Comparison of ENCODE assay signal across 8 cellular contexts in the genomic region with DNA sequence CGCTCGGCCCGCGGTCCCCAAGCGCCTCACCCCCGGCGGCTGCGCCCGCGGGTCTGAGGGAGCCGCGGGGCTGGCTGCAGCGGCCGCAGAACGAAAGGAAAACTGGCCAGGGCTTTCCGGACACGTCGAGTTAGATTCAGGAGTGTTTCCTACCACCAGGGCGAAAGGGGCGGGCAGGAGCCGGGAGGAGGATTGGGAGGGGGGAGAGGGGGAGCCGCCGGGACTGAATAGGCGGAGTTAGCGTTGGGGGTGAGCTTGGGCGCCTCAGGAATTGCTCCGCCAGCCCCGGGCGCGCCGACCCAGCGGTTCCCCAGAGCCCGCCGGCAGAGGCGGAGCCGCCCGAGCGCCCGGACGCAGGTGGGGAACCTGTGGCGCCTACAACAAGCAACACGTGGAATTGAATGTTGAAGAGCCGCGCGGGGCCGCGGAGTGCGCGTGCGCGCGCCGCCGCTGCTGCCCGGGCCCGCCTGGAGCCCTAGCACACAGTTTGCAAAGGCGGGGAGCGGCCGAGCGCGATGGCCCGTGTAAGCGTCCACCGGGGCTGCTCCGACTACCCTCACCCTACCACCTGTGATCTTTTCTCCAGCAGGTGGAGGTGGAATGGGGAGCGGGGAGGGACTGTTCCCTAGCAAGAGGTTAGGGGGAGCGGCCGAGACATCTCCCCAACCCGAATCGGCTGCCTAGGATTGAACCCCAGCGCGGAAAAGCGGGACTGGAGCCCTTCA. TPM values are rescaled to one million over a fixed set of nuclear protein-coding genes. Genes with fewer than 3 reads are reported as not detected.
DNase-seq lines count a peak whose midpoint lies in the region; ATAC-seq and TF ChIP-seq lines count a peak whose summit lies in the region.

A gene (minus strand): TSS at position 104 of the 725 bp plus-strand sequence. CDS start 123 bp downstream, outside the sequence.

- H3K9ac ChIP-seq in trophoblast cell (ENCODE audit: low read length) = peak within 1 kb of the TSS; percentile 8

- no peak within 1 kb of the TSS for H2BK120ac ChIP-seq in trophoblast cell (ENCODE audit: insufficient read depth, low read length, poor library complexity)

- H4K91ac ChIP-seq in trophoblast cell (ENCODE audit: low read depth, low read length) = no peak within 1 kb of the TSS

- H3K18ac ChIP-seq in trophoblast cell (ENCODE audit: low read length) = no peak within 1 kb of the TSS

- no peak within 1 kb of the TSS for H3K14ac ChIP-seq in trophoblast cell (ENCODE audit: low read length)

- peak within 1 kb of the TSS; percentile 81 for H3K4me3 ChIP-seq in astrocyte of the cerebellum (ENCODE audit: low read depth, low read length)
- H3K4me3 ChIP-seq in trophoblast cell (ENCODE audit: low read depth, low read length) = peak within 1 kb of the TSS; percentile 77

- H3K4me2 ChIP-seq in trophoblast cell (ENCODE audit: low read length) = peak within 1 kb of the TSS; percentile 73

- H3K23ac ChIP-seq in trophoblast cell (ENCODE audit: low read length) = no peak within 1 kb of the TSS

- H3K36me3 ChIP-seq in trophoblast cell (ENCODE audit: control insufficient read depth in 1 of 2, insufficient read depth in 2 of 2, low read length in 2 of 2) = no peaks in the 10 kb centered on the region

- in situ Hi-C loops in astrocyte of the cerebellum (cut with HindIII; ENCODE audit: low sequenced_read_pairs) = no loop called here

- H3K4ac ChIP-seq in trophoblast cell (ENCODE audit: low read depth, low read length) = no peak within 1 kb of the TSS

- no CpG with 5 or more reads among the region's 73 CpGs for WGBS in trophoblast cell (ENCODE audit: extremely low coverage, insufficient coverage, insufficient read length)

- DNase-seq in COLO668 (lab: John Stamatoyannopoulos, UW; ENCODE audit: unreplicated experiment) (peak; percentile 95), NCI-H526 (lab: John Stamatoyannopoulos, UW) (peak; percentile 73 to 91), astrocyte of the cerebellum (ENCODE audit: low read depth) (peak; percentile 68), left ventricle myocardium superior (peak; percentile 88), trophoblast cell (peak; percentile 37 to 76), NOMO-1 (lab: John Stamatoyannopoulos, UW; ENCODE audit: unreplicated experiment in 2 of 2) (no peak)

- H2AFZ ChIP-seq in trophoblast cell (ENCODE audit: insufficient read depth, low read length, poor library complexity) = peak within 1 kb of the TSS; percentile 94

- intact Hi-C loops in left ventricle myocardium superior (cut with micrococcal nuclease) = no loop called here

- ATAC-seq in GM19351 (IDR thresholded peaks at IDR 0.05; ENCODE audit: unreplicated experiment) (peak; percentile 71), HG03342 (IDR thresholded peaks at IDR 0.05; ENCODE audit: unreplicated experiment) (peak; percentile 69), left ventricle myocardium superior (peak; percentile 95)

- H4K8ac ChIP-seq in trophoblast cell (ENCODE audit: low read depth, low read length) = no peak within 1 kb of the TSS

- H3K4me1 ChIP-seq in trophoblast cell (ENCODE audit: control insufficient read depth in 1 of 2, insufficient read depth in 2 of 2, low read length in 2 of 2) = peaks cover 2 to 6% of the 10 kb centered on the region in 2 experiments

- peaks cover 2% of the 10 kb centered on the region for H3K79me1 ChIP-seq in trophoblast cell (ENCODE audit: low read length)

- H3K9me3 ChIP-seq in trophoblast cell (ENCODE audit: insufficient read depth, low read depth, low read length) = no peaks in the 10 kb centered on the region

- peak; percentile 27 for TF ChIP-seq CTCF in astrocyte of the cerebellum (IDR thresholded peaks at IDR 0.05; ENCODE audit: low read depth, low read length, missing control alignments)

- no peak within 1 kb of the TSS for H2BK5ac ChIP-seq in trophoblast cell (ENCODE audit: low read depth, low read length, poor library complexity)

- H2AK5ac ChIP-seq in trophoblast cell (ENCODE audit: low read length) = no peak within 1 kb of the TSS

- H4K12ac ChIP-seq in trophoblast cell (ENCODE audit: low read depth, low read length) = no peak within 1 kb of the TSS

- no peak within 1 kb of the TSS for H3K27ac ChIP-seq in trophoblast cell (ENCODE audit: low read depth, low read length)

- peaks cover 6% of the 10 kb centered on the region for H3K27me3 ChIP-seq in trophoblast cell (ENCODE audit: insufficient read depth, low read length)

- no peaks in the 10 kb centered on the region for H3K79me2 ChIP-seq in trophoblast cell (ENCODE audit: control insufficient read depth, insufficient read depth, low read length, poor library complexity)

- peak within 1 kb of the TSS; percentile 45 for H2BK12ac ChIP-seq in trophoblast cell (ENCODE audit: low read length)

RNA-seq across cellular contexts. Expression of the gene that starts here (rescaled TPM):
- 29.1 TPM for total RNA-seq in left ventricle myocardium superior
- 0.79 and 1.00 TPM in 2 replicates for polyA plus RNA-seq in trophoblast cell (2013)

Comparison
In these comparisons a context has a peak if more than half of its experiments do, and no peak if none do; other contexts are left out.
1. DNase-seq: peak in COLO668 (single experiment), NCI-H526 (2 of 2), astrocyte of the cerebellum (single experiment), left ventricle myocardium superior (single experiment) and trophoblast cell (2 of 2); none in NOMO-1 (0 of 2).
2. Peak in every context shown above with its lines, with median percentiles within 50 percentile points of each other: ATAC-seq.